Comparison of ENCODE assay signal across 10 cellular contexts in the genomic region with DNA sequence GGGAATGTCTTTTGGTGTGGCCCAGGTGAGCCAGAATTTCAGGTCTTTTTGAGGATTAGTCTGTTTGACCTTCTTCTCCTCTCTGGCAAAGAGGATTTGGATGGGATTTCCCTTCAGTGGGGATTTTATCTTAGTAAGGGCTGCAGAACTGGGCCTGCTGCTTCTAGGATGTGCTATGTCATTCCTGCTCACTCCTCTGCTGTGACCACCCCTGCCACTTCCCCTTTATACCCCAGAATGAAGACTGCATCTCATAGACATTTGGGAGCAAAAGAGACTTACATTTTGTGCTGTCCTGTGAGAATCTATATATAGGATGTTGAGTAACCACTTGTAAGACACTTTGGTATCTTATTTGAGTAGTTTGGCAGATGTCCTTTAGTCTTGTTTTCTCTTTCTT.
DNase-seq lines count a peak whose midpoint lies in the region; ATAC-seq and TF ChIP-seq lines count a peak whose summit lies in the region.
"Had no signal": no experiment of that assay in that cellular context is flagged by ENCODE, and none has a peak within 500 bp of the region (broad histone marks: within the 10 kb centered on the region; RNA-seq: fewer than 3 reads in every experiment).

No MANE protein-coding gene starts in this region.

- no peaks in the 10 kb centered on the region for H4K20me1 ChIP-seq in H9 (ENCODE audit: control insufficient read depth, insufficient read depth, insufficient read length)

- no peaks in the 10 kb centered on the region for H3K36me3 Mint-ChIP-seq in CD4-positive, CD25-positive, alpha-beta regulatory T cell
- H3K36me3 Mint-ChIP-seq in H9 (ENCODE audit: insufficient read depth in 1 of 3, low read depth in 3 of 3) = no peaks in the 10 kb centered on the region

- no peak overlapping the region for H2BK15ac ChIP-seq in H9 (ENCODE audit: low read depth, low read length)

- H3K79me2 ChIP-seq in H9 (ENCODE audit: insufficient read depth, low read length) = no peaks in the 10 kb centered on the region

- H3K4me2 ChIP-seq in H9 (ENCODE audit: insufficient read depth, insufficient read length, low read length) = no peak overlapping the region

- H2AFZ ChIP-seq in H9 (ENCODE audit: low read length) = no peak overlapping the region

- H3T11ph ChIP-seq in H9 (ENCODE audit: low read length) = no peak overlapping the region

- no peaks in the 10 kb centered on the region for H3K79me1 ChIP-seq in H9 (ENCODE audit: insufficient read depth, low read depth, low read length, poor library complexity, severe bottlenecking)

- no peak overlapping the region for H3K56ac ChIP-seq in H9 (ENCODE audit: insufficient read length, low read depth, low read length)

- no peak for ATAC-seq in CD4-positive, CD25-positive, alpha-beta regulatory T cell (ENCODE audit: low read depth in 2 of 2)
- no peak for ATAC-seq in HG02870 (IDR thresholded peaks at IDR 0.05; ENCODE audit: unreplicated experiment)

- peaks cover 0 to 1% (median 0%) of the 10 kb centered on the region in 7 donors for H3K9me3 Mint-ChIP-seq in CD4-positive, CD25-positive, alpha-beta regulatory T cell
- H3K9me3 Mint-ChIP-seq in H9 = no peaks in the 10 kb centered on the region; a peak in 1 of 5 replicates
- H3K9me3 Mint-ChIP-seq: stimulated activated naive CD8-positive, alpha-beta T cell treated with anti-CD3 and anti-CD28 coated beads, Interleukin-15, Interleukin-2, amounts not matched to agents 100 ng/mL and 50 ng/mL, for 24 hours had no signal

- H3K9me3 ChIP-seq in CD4-positive, CD25-positive, alpha-beta regulatory T cell (ENCODE audit: control insufficient read depth in 2 of 2, low read length in 2 of 2) = no peaks in the 10 kb centered on the region
- H3K9me3 ChIP-seq in WERI-Rb-1 (ENCODE audit: severe bottlenecking) = no peaks in the 10 kb centered on the region
- H3K9me3 ChIP-seq in mucosa of stomach (ENCODE audit: control insufficient read depth, low read length) = no peaks in the 10 kb centered on the region
- no peaks in the 10 kb centered on the region for H3K9me3 ChIP-seq in H9 (ENCODE audit: control insufficient read depth, low read depth, low read length)

- H3K4ac ChIP-seq in H9 (ENCODE audit: low read depth, low read length) = no peak overlapping the region

- H2BK5ac ChIP-seq in H9 (ENCODE audit: insufficient read length, low read length) = no peak overlapping the region

- no peak overlapping the region for H3K4me3 Mint-ChIP-seq in CD4-positive, CD25-positive, alpha-beta regulatory T cell
- no peak overlapping the region for H3K4me3 Mint-ChIP-seq in H9

- in situ Hi-C loops in KBM-7 (cut with MboI; ENCODE audit: low pct_unique_long_range_greater_than_20kb, low sequenced_read_pairs) = no loop called here

- H2BK12ac ChIP-seq in H9 (ENCODE audit: insufficient read length, low read depth, low read length) = no peak overlapping the region

- no peaks in the 10 kb centered on the region for H3K27me3 ChIP-seq in CD4-positive, CD25-positive, alpha-beta regulatory T cell (ENCODE audit: control insufficient read depth, insufficient read depth, low read length)
- H3K27me3 ChIP-seq in WERI-Rb-1 (ENCODE audit: insufficient read depth, low read depth, severe bottlenecking) (no peaks in the 10 kb centered on the region), mucosa of stomach (ENCODE audit: control insufficient read depth, insufficient read depth, low read length) (no peaks in the 10 kb centered on the region), H9 (ENCODE audit: insufficient read depth, low read length) (no peaks in the 10 kb centered on the region)

- H3K27ac ChIP-seq in CD4-positive, CD25-positive, alpha-beta regulatory T cell (ENCODE audit: insufficient read depth, low read length, poor library complexity, severe bottlenecking) = no peak overlapping the region
- no peak overlapping the region for H3K27ac ChIP-seq in WERI-Rb-1
- H3K27ac ChIP-seq in H9 (ENCODE audit: insufficient read length, low read depth, low read length) = no peak overlapping the region

- no peak overlapping the region for H4K5ac ChIP-seq in H9 (ENCODE audit: insufficient read length, low read depth, low read length)

- TF ChIP-seq CTCF in WERI-Rb-1 (IDR thresholded peaks at IDR 0.05; ENCODE audit: low read depth, low read length) = no peak
- TF ChIP-seq CTCF in H9 (conservative IDR thresholded peaks at IDR 0.05) = no peak

- H3K23ac ChIP-seq in H9 (ENCODE audit: insufficient read length, low read depth, low read length) = no peak overlapping the region

- H3K4me1 ChIP-seq in CD4-positive, CD25-positive, alpha-beta regulatory T cell (ENCODE audit: control insufficient read depth, insufficient read depth, low read length, poor library complexity, severe bottlenecking) = no peaks in the 10 kb centered on the region
- peaks cover 85% of the 10 kb centered on the region for H3K4me1 ChIP-seq in mucosa of stomach (ENCODE audit: control insufficient read depth, insufficient read depth, low read length)
- H3K4me1 ChIP-seq in H9 (ENCODE audit: insufficient read depth, low read length) = peaks cover 6% of the 10 kb centered on the region; the same call in 1 of the 2 replicates

- H2BK20ac ChIP-seq in H9 (ENCODE audit: low read depth, low read length, poor library complexity, severe bottlenecking) = no peak overlapping the region

- no peak overlapping the region for H3K18ac ChIP-seq in H9 (ENCODE audit: insufficient read length, low read depth, low read length)

- no peaks in the 10 kb centered on the region for H3K36me3 ChIP-seq in CD4-positive, CD25-positive, alpha-beta regulatory T cell (ENCODE audit: control insufficient read depth, insufficient read depth, low read length)
- H3K36me3 ChIP-seq in WERI-Rb-1 (no peaks in the 10 kb centered on the region), mucosa of stomach (ENCODE audit: control insufficient read depth, insufficient read depth, low read length) (no peaks in the 10 kb centered on the region)

- H3K9ac ChIP-seq in mucosa of stomach (ENCODE audit: low read length) (peak overlapping the region; percentile 6), H9 (ENCODE audit: extremely low read depth, insufficient read length, low read length) (no peak overlapping the region)

- no peak overlapping the region for H2AK5ac ChIP-seq in H9 (ENCODE audit: insufficient read length, low read length)

- no peaks in the 10 kb centered on the region for H3K27me3 Mint-ChIP-seq in CD4-positive, CD25-positive, alpha-beta regulatory T cell
- H3K27me3 Mint-ChIP-seq in H9 (ENCODE audit: low read depth) = no peaks in the 10 kb centered on the region
- H3K27me3 Mint-ChIP-seq: stimulated activated naive CD8-positive, alpha-beta T cell treated with anti-CD3 and anti-CD28 coated beads, Interleukin-15, Interleukin-2, amounts not matched to agents 100 ng/mL and 50 ng/mL, for 24 hours had no signal

- H3K23me2 ChIP-seq in H9 (ENCODE audit: insufficient read length, low read depth, low read length, poor library complexity, severe bottlenecking) = no peaks in the 10 kb centered on the region

- peaks cover 0 to 33% (median 14%) of the 10 kb centered on the region in 4 donors for H3K4me1 Mint-ChIP-seq in CD4-positive, CD25-positive, alpha-beta regulatory T cell
- peaks cover 46 to 55% of the 10 kb centered on the region in 2 experiments for H3K4me1 Mint-ChIP-seq in H9

- H3K14ac ChIP-seq in H9 (ENCODE audit: insufficient read depth, low read length) = no peak overlapping the region

- no peak overlapping the region for H4K8ac ChIP-seq in H9 (replicated peaks; ENCODE audit: insufficient read length, low read depth, low read length)

- no peak overlapping the region for H2BK120ac ChIP-seq in H9 (ENCODE audit: low read depth, low read length, poor library complexity, severe bottlenecking)

- no peak overlapping the region for H3K4me3 ChIP-seq in CD4-positive, CD25-positive, alpha-beta regulatory T cell (ENCODE audit: low read depth, low read length)
- no peak overlapping the region for H3K4me3 ChIP-seq in WERI-Rb-1 (ENCODE audit: low read depth, low read length)
- no peak overlapping the region for H3K4me3 ChIP-seq in mucosa of stomach (ENCODE audit: low read length)

- no peak overlapping the region for H4K91ac ChIP-seq in H9 (ENCODE audit: insufficient read length, low read depth, low read length)

- peak overlapping the region in 2 of 3 donors; percentile 12 to 85 for H3K27ac Mint-ChIP-seq in CD4-positive, CD25-positive, alpha-beta regulatory T cell
- H3K27ac Mint-ChIP-seq in H9 = peak overlapping the region in 1 of 3 experiments; percentile 84; a peak in 3 of 7 replicates

- no peak for DNase-seq in CD4-positive, CD25-positive, alpha-beta regulatory T cell
- DNase-seq in KBM-7 = peak; percentile 67
- DNase-seq in WERI-Rb-1 = peak; percentile 22
- no peak for DNase-seq in NCI-H345 treated with DMSO at 0.1 percent for 48 hours (lab: John Stamatoyannopoulos, UW; ENCODE audit: unreplicated experiment)
- DNase-seq in iPS-NIHi7 (ENCODE audit: extremely low spot score) = no peak
- DNase-seq in H9 = no peak
- DNase-seq: midbrain had no signal

Comparison
In these comparisons a context has a peak if more than half of its experiments do, and no peak if none do; other contexts are left out.
1. DNase-seq: peak in KBM-7 (single experiment) and WERI-Rb-1 (single experiment); none in CD4-positive, CD25-positive, alpha-beta regulatory T cell (0 of 3), NCI-H345 treated with DMSO at 0.1 percent for 48 hours (single experiment), iPS-NIHi7 (single experiment) and H9 (single experiment).